Comparison of ENCODE assay signal across 8 cellular contexts in the genomic region with DNA sequence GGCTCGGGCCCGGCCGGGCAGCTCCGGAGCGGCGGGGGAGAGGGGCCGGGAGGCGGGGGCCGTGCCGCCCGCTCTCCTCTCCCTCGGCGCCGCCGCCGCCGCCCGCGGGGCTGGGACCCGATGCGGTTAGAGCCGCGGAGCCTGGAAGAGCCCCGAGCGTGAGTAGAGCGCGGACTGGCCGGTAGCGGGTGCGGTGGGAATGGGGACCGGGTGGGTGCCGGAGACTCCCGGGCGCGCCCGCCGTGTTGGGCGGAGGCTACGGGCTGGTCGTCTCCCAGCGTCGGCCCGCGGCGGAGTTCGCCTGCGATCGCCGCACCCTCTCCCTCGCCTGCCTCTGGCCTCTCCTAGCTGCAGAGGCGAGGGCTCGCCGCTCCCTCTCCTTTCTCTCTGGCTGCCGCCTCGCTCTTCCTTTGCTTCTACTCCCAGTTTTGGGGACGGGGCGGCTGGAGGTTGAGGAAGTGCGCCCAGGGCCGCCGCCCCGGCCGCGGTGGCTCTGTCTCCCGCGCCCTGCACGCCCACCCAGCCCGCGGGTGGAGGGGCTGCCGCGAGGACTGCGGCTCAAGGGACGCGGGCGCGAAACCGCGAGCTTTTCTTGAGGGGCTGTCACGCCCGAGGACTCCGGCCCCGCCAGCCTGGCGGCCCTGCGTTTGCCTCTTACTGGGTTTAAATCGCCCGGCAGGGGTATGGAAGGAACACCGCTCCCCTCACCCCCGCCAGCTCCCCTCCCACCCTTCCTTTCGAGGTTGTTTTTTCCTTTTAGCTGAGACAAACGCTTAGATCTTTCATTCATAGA. TPM values are rescaled to one million over a fixed set of nuclear protein-coding genes. Genes with fewer than 3 reads are reported as not detected.
A peak's percentile ranks its signal among the peaks of the same experiment; 100 is the strongest.
DNase-seq lines count a peak whose midpoint lies in the region; ATAC-seq and TF ChIP-seq lines count a peak whose summit lies in the region.

No MANE protein-coding gene starts in this region.

- H3K27me3 Mint-ChIP-seq in activated T-cell treated with anti-CD3 and anti-CD28 coated beads, Interleukin-2, amount 50 U/mL, for 72 hours (ENCODE audit: low read depth), result peaks cover 5% of the 10 kb centered on the region
- peaks cover 0 to 17% (median 0%) of the 10 kb centered on the region in 5 donors for H3K27me3 Mint-ChIP-seq in naive thymus-derived CD4-positive, alpha-beta T cell

- no peaks in the 10 kb centered on the region for H4K20me1 ChIP-seq in OCI-LY1 (ENCODE audit: insufficient read depth, low read length)

- H3K27ac ChIP-seq in OCI-LY1 (ENCODE audit: low read depth, low read length, poor library complexity, severe bottlenecking), result peak overlapping the region; percentile 70
- H3K27ac ChIP-seq in naive thymus-derived CD4-positive, alpha-beta T cell (ENCODE audit: low read depth, low read length), result peak overlapping the region; percentile 93

- POLR2A ChIA-PET in naive thymus-derived CD4-positive, alpha-beta T cell (lab: Charles Lee), result interaction anchor here (0.5 to 3.9 kb wide), 29 partner anchors 11 to 1765 kb away, joined by 3 to 64 read pairs (median 5); a partner anchor contains a TSS

- intact Hi-C loops in naive thymus-derived CD4-positive, alpha-beta T cell (cut with micrococcal nuclease), result loop anchor here (1.0 to 5.0 kb wide), 16 partner anchors 10 to 1951 kb away; a partner anchor contains a TSS

- no peaks in the 10 kb centered on the region for H3K9me2 ChIP-seq in OCI-LY1 (ENCODE audit: low read depth, low read length)

- no peak for TF ChIP-seq CTCF in OCI-LY1 (IDR thresholded peaks at IDR 0.05; ENCODE audit: low read length)

- no peak overlapping the region for H2AFZ ChIP-seq in OCI-LY1 (ENCODE audit: low read length)

- no peaks in the 10 kb centered on the region for H3K27me3 ChIP-seq in OCI-LY1 (ENCODE audit: insufficient read depth, low read length)
- H3K27me3 ChIP-seq in naive thymus-derived CD4-positive, alpha-beta T cell (ENCODE audit: control insufficient read depth in 2 of 2, insufficient read depth in 2 of 2, low read length in 2 of 2), result no peaks in the 10 kb centered on the region

- peaks cover 46% of the 10 kb centered on the region for H3K79me2 ChIP-seq in OCI-LY1 (ENCODE audit: insufficient read depth, low read length)

- no peaks in the 10 kb centered on the region for H3K9me3 Mint-ChIP-seq in activated T-cell treated with anti-CD3 and anti-CD28 coated beads, Interleukin-2, amount 50 U/mL, for 72 hours
- no peaks in the 10 kb centered on the region for H3K9me3 Mint-ChIP-seq in naive thymus-derived CD4-positive, alpha-beta T cell

- H3K9ac ChIP-seq in OCI-LY1 (ENCODE audit: low read length), result peak overlapping the region; percentile 82

- no peaks in the 10 kb centered on the region for H3K36me3 ChIP-seq in OCI-LY1 (ENCODE audit: insufficient read depth, low read length)
- H3K36me3 ChIP-seq in naive thymus-derived CD4-positive, alpha-beta T cell (ENCODE audit: control insufficient read depth in 2 of 3, insufficient read depth in 3 of 3, low read length in 3 of 3), result peaks cover 0 to 6% (median 0%) of the 10 kb centered on the region in 3 experiments

- peak overlapping the region; percentile 98 for H3K27ac Mint-ChIP-seq in activated T-cell treated with anti-CD3 and anti-CD28 coated beads, Interleukin-2, amount 50 U/mL, for 72 hours
- H3K27ac Mint-ChIP-seq in naive thymus-derived CD4-positive, alpha-beta T cell, result peak overlapping the region in 8 of 9 donors; percentile 94 to 99 (median 96)

- peak overlapping the region; percentile 95 for H3K4me2 ChIP-seq in OCI-LY1 (ENCODE audit: low read length)

- ATAC-seq in GM19025 (IDR thresholded peaks at IDR 0.05; ENCODE audit: low read depth, unreplicated experiment), result peak; percentile 28
- peak; percentile 25 for ATAC-seq in HG03175 (IDR thresholded peaks at IDR 0.05; ENCODE audit: unreplicated experiment)
- ATAC-seq in activated T-cell treated with anti-CD3 and anti-CD28 coated beads, Interleukin-2, amount 50 U/mL, for 72 hours (replicated peaks in 1 of 2), result peak; percentile 9
- peak; percentile 49 for ATAC-seq in naive thymus-derived CD4-positive, alpha-beta T cell

- H3K4me3 ChIP-seq in OCI-LY1 (ENCODE audit: low read depth, low read length, poor library complexity, severe bottlenecking), result peak overlapping the region; percentile 78
- peak overlapping the region; percentile 87 for H3K4me3 ChIP-seq in naive thymus-derived CD4-positive, alpha-beta T cell (ENCODE audit: low read length)

- H3K36me3 Mint-ChIP-seq in activated T-cell treated with anti-CD3 and anti-CD28 coated beads, Interleukin-2, amount 50 U/mL, for 72 hours (ENCODE audit: insufficient read depth in 2 of 2), result peaks cover 0 to 3% of the 10 kb centered on the region in 2 donors
- H3K36me3 Mint-ChIP-seq in naive thymus-derived CD4-positive, alpha-beta T cell, result peaks cover 0 to 3% (median 0%) of the 10 kb centered on the region in 5 donors

- peaks cover 31% of the 10 kb centered on the region for H3K4me1 ChIP-seq in OCI-LY1 (ENCODE audit: insufficient read depth, low read length, severe bottlenecking)
- peaks cover 15 to 17% of the 10 kb centered on the region in 2 donors for H3K4me1 ChIP-seq in naive thymus-derived CD4-positive, alpha-beta T cell (ENCODE audit: control insufficient read depth in 2 of 2, insufficient read depth in 2 of 2, low read length in 2 of 2)

- H3F3A ChIP-seq in OCI-LY1 (ENCODE audit: insufficient read depth, low read length), result no peaks in the 10 kb centered on the region

- H3K4me3 Mint-ChIP-seq in activated T-cell treated with anti-CD3 and anti-CD28 coated beads, Interleukin-2, amount 50 U/mL, for 72 hours, result peak overlapping the region; percentile 94 to 98
- H3K4me3 Mint-ChIP-seq in naive thymus-derived CD4-positive, alpha-beta T cell, result peak overlapping the region in 7 of 10 donors; percentile 95 to 100 (median 97)

- no peaks in the 10 kb centered on the region for H3K9me3 ChIP-seq in OCI-LY1 (ENCODE audit: low read length)
- H3K9me3 ChIP-seq in naive thymus-derived CD4-positive, alpha-beta T cell (ENCODE audit: control insufficient read depth in 2 of 3, low read length in 3 of 3), result no peaks in the 10 kb centered on the region

- CTCF ChIA-PET in naive thymus-derived CD4-positive, alpha-beta T cell (lab: Charles Lee), result interaction anchor here (0.6 to 2.5 kb wide), 9 partner anchors 59 to 693 kb away, joined by 3 to 15 read pairs (median 4); a partner anchor contains a TSS

- H3K4me1 Mint-ChIP-seq in activated T-cell treated with anti-CD3 and anti-CD28 coated beads, Interleukin-2, amount 50 U/mL, for 72 hours (ENCODE audit: low read depth), result peaks cover 48% of the 10 kb centered on the region
- peaks cover 27 to 49% (median 41%) of the 10 kb centered on the region in 7 donors for H3K4me1 Mint-ChIP-seq in naive thymus-derived CD4-positive, alpha-beta T cell

- DNase-seq in AG20443 (ENCODE audit: low spot score), result peak; percentile 66
- DNase-seq in activated T-cell treated with anti-CD3 and anti-CD28 coated beads, Interleukin-2, amount 50 U/mL, for 72 hours, result peak; percentile 55
- peak; percentile 33 for DNase-seq in fibroblast of gingiva (ENCODE audit: low read depth)
- peak; percentile 41 to 88 (median 80) for DNase-seq in naive thymus-derived CD4-positive, alpha-beta T cell
- peak; percentile 65 to 80 (median 75) for DNase-seq in stimulated activated naive CD4-positive, alpha-beta T cell (lab: John Stamatoyannopoulos, UW)

RNA-seq across cellular contexts. Expression of a gene that starts 0.5 kb away (rescaled TPM):
- 10 to 100 TPM; 19.2 to 25.6 TPM for total RNA-seq in activated T-cell treated with anti-CD3 and anti-CD28 coated beads, Interleukin-2, amount 50 U/mL, for 72 hours
- 10 to 100 TPM; 27.4 to 58.1 (median 43.7) TPM for total RNA-seq in naive thymus-derived CD4-positive, alpha-beta T cell
- 10 to 100 TPM; 16.7 to 34.3 TPM for polyA plus RNA-seq in naive thymus-derived CD4-positive, alpha-beta T cell

Comparison
In these comparisons a context has a peak if more than half of its experiments do, and no peak if none do; other contexts are left out.
1. Peak in every context shown above with its lines: DNase-seq, ATAC-seq, H3K4me3 ChIP-seq and H3K27ac ChIP-seq.